Comparison of ENCODE assay signal across 2 cellular contexts in the genomic region with DNA sequence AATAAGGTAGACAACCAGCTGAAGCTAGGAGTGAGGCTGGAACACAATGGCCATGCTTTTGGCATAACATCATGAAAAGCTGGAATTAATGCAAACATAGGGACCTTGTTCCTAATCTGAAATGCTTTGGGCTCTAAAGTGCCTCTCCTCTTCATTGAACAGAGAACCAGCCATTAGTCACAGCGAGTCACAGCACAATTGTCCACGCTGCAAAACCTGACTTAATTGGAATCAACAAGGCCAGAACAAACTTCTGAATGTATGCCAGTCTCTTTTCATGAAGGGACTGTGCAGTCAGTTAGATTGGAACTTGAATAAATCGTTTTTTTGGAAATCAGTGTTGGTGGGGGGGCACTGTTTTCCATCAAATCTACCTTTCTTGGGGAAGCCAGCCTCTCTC.
A peak's percentile ranks its signal among the peaks of the same experiment; 100 is the strongest.
TF ChIP-seq lines count a peak whose summit lies in the region.

No MANE protein-coding gene starts in this region.

TF ChIP-seq in SK-N-SH, 30 proteins besides CTCF, POLR2A, EP300 and RAD21:
- peak; percentile 28; the same call in 1 of the 2 replicates for TF ChIP-seq PBX3 (IDR thresholded peaks at IDR 0.05)
- TF ChIP-seq, protein P1, sequence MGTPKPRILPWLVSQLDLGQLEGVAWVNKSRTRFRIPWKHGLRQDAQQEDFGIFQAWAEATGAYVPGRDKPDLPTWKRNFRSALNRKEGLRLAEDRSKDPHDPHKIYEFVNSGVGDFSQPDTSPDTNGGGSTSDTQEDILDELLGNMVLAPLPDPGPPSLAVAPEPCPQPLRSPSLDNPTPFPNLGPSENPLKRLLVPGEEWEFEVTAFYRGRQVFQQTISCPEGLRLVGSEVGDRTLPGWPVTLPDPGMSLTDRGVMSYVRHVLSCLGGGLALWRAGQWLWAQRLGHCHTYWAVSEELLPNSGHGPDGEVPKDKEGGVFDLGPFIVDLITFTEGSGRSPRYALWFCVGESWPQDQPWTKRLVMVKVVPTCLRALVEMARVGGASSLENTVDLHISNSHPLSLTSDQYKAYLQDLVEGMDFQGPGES (IDR thresholded peaks at IDR 0.05; ENCODE audit: low read depth, low read length): no peak
- TF ChIP-seq EZH2phosphoT487 (IDR thresholded peaks at IDR 0.05; ENCODE audit: borderline replicate concordance, low read depth): no peak
- no peak for TF ChIP-seq NFIC (IDR thresholded peaks at IDR 0.05; ENCODE audit: borderline replicate concordance)
- no peak for TF ChIP-seq ZBTB33 (IDR thresholded peaks at IDR 0.05; ENCODE audit: borderline replicate concordance, low read depth)
- TF ChIP-seq FOSL2 (IDR thresholded peaks at IDR 0.05; ENCODE audit: borderline replicate concordance, low read depth): peak; percentile 43; the same call in 1 of the 2 replicates
- TF ChIP-seq USF2 (IDR thresholded peaks at IDR 0.05; ENCODE audit: borderline replicate concordance, low read depth, low read length): no peak
- no peak for TF ChIP-seq TAF1 (IDR thresholded peaks at IDR 0.05; ENCODE audit: borderline replicate concordance, low read depth, low read length)
TF ChIP-seq in SK-N-SH: peak in this region for 2.

TF ChIP-seq in SK-N-SH treated with all-trans-retinoic acid at 6 μM for 48 hours, 23 proteins besides CTCF, POLR2A, EP300 and RAD21:
- TF ChIP-seq, protein P2, sequence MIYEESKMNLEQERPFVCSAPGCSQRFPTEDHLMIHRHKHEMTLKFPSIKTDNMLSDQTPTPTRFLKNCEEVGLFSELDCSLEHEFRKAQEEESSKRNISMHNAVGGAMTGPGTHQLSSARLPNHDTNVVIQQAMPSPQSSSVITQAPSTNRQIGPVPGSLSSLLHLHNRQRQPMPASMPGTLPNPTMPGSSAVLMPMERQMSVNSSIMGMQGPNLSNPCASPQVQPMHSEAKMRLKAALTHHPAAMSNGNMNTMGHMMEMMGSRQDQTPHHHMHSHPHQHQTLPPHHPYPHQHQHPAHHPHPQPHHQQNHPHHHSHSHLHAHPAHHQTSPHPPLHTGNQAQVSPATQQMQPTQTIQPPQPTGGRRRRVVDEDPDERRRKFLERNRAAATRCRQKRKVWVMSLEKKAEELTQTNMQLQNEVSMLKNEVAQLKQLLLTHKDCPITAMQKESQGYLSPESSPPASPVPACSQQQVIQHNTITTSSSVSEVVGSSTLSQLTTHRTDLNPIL (CRISPR knock-in tag; IDR thresholded peaks at IDR 0.05; ENCODE audit: low read depth): no peak
- TF ChIP-seq, protein P3, sequence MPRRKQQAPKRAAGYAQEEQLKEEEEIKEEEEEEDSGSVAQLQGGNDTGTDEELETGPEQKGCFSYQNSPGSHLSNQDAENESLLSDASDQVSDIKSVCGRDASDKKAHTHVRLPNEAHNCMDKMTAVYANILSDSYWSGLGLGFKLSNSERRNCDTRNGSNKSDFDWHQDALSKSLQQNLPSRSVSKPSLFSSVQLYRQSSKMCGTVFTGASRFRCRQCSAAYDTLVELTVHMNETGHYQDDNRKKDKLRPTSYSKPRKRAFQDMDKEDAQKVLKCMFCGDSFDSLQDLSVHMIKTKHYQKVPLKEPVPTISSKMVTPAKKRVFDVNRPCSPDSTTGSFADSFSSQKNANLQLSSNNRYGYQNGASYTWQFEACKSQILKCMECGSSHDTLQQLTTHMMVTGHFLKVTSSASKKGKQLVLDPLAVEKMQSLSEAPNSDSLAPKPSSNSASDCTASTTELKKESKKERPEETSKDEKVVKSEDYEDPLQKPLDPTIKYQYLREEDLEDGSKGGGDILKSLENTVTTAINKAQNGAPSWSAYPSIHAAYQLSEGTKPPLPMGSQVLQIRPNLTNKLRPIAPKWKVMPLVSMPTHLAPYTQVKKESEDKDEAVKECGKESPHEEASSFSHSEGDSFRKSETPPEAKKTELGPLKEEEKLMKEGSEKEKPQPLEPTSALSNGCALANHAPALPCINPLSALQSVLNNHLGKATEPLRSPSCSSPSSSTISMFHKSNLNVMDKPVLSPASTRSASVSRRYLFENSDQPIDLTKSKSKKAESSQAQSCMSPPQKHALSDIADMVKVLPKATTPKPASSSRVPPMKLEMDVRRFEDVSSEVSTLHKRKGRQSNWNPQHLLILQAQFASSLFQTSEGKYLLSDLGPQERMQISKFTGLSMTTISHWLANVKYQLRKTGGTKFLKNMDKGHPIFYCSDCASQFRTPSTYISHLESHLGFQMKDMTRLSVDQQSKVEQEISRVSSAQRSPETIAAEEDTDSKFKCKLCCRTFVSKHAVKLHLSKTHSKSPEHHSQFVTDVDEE (CRISPR knock-in tag; IDR thresholded peaks at IDR 0.05): no peak
- TF ChIP-seq, protein P4, sequence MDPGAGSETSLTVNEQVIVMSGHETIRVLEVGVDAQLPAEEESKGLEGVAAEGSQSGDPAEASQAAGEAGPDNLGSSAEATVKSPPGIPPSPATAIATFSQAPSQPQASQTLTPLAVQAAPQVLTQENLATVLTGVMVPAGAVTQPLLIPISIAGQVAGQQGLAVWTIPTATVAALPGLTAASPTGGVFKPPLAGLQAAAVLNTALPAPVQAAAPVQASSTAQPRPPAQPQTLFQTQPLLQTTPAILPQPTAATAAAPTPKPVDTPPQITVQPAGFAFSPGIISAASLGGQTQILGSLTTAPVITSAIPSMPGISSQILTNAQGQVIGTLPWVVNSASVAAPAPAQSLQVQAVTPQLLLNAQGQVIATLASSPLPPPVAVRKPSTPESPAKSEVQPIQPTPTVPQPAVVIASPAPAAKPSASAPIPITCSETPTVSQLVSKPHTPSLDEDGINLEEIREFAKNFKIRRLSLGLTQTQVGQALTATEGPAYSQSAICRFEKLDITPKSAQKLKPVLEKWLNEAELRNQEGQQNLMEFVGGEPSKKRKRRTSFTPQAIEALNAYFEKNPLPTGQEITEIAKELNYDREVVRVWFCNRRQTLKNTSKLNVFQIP (CRISPR knock-in tag; IDR thresholded peaks at IDR 0.05; ENCODE audit: borderline replicate concordance, low read depth): no peak
- no peak for TF ChIP-seq PPARA (CRISPR knock-in tag; IDR thresholded peaks at IDR 0.05; ENCODE audit: borderline replicate concordance)
- TF ChIP-seq, protein P5, sequence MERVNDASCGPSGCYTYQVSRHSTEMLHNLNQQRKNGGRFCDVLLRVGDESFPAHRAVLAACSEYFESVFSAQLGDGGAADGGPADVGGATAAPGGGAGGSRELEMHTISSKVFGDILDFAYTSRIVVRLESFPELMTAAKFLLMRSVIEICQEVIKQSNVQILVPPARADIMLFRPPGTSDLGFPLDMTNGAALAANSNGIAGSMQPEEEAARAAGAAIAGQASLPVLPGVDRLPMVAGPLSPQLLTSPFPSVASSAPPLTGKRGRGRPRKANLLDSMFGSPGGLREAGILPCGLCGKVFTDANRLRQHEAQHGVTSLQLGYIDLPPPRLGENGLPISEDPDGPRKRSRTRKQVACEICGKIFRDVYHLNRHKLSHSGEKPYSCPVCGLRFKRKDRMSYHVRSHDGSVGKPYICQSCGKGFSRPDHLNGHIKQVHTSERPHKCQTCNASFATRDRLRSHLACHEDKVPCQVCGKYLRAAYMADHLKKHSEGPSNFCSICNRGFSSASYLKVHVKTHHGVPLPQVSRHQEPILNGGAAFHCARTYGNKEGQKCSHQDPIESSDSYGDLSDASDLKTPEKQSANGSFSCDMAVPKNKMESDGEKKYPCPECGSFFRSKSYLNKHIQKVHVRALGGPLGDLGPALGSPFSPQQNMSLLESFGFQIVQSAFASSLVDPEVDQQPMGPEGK (CRISPR knock-in tag; IDR thresholded peaks at IDR 0.05; ENCODE audit: borderline replicate concordance): no peak
- no peak for TF ChIP-seq TCF4 (CRISPR knock-in tag; IDR thresholded peaks at IDR 0.05; ENCODE audit: borderline replicate concordance)
- no peak for TF ChIP-seq CSDC2 (CRISPR knock-in tag; IDR thresholded peaks at IDR 0.05)
- no peak for TF ChIP-seq ZFP3 (CRISPR knock-in tag; IDR thresholded peaks at IDR 0.05)
- TF ChIP-seq TOX (CRISPR knock-in tag; IDR thresholded peaks at IDR 0.05; ENCODE audit: borderline replicate concordance): no peak
- TF ChIP-seq ZNF8 (CRISPR knock-in tag; IDR thresholded peaks at IDR 0.05): no peak
- no peak for TF ChIP-seq ZNF565 (CRISPR knock-in tag; conservative IDR thresholded peaks at IDR 0.05; ENCODE audit: low read depth)
- no peak for TF ChIP-seq GLIS3 (CRISPR knock-in tag; IDR thresholded peaks at IDR 0.05)
- no peak for TF ChIP-seq ZNF70 (CRISPR knock-in tag; IDR thresholded peaks at IDR 0.05)
- TF ChIP-seq BACH2 (CRISPR knock-in tag; IDR thresholded peaks at IDR 0.05; ENCODE audit: borderline replicate concordance): no peak
